In the genomic region with DNA sequence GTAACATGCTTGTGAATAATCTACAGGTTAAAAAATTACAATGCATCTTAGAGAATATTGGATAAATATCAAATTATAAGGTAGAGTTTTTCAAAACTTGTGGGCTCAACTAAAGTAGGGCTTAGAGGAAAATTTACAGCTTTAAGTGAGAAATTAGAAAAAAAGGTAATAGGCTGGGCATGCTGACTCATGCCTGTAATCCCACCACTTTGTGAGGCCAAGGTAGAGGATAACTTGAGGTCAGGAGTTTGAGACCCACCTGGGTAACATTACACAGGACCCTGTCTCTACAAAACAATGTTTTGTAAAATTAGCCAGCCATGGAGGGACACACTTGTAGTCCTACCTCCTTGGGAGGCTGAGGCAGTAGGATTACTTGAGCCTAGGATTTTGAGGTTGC, we compare ENCODE assay signal across 10 cellular contexts.
"Had no signal": no experiment of that assay in that cellular context is flagged by ENCODE, and none has a peak within 500 bp of the region (broad histone marks: within the 10 kb centered on the region; RNA-seq: fewer than 3 reads in every experiment).

No MANE protein-coding gene starts in this region.

- DNase-seq: activated CD4-positive, alpha-beta memory T cell treated with anti-CD3 and anti-CD28 coated beads for 36 hours; activated naive CD4-positive, alpha-beta T cell treated with anti-CD3 and anti-CD28 coated beads, Interleukin-2, amount 50 U/mL, for 16 hours; anterior cingulate cortex; brain microvascular endothelial cell; tibial artery had no signal

- H3K27ac Mint-ChIP-seq: activated CD4-positive, alpha-beta memory T cell treated with anti-CD3 and anti-CD28 coated beads for 36 hours; activated T-helper 1 cell treated with anti-CD3 and anti-CD28 coated beads, Interleukin-12 subunit alpha, Interleukin-12 subunit beta, Interleukin-2, Interleukin-4 antibody, amounts not matched to agents 30 ng/mL and 10 ng/mL and 1 ng/mL, durations not matched to agents 14 hours and 24 hours and 36 hours; stimulated activated effector memory CD8-positive, alpha-beta T cell treated with anti-CD3 and anti-CD28 coated beads, Interleukin-12 subunit alpha, Interleukin-12 subunit beta, amount 100 ng/mL, for 72 hours had no signal

- H3K9me3 Mint-ChIP-seq: activated T-helper 1 cell treated with anti-CD3 and anti-CD28 coated beads, Interleukin-12 subunit alpha, Interleukin-12 subunit beta, Interleukin-2, Interleukin-4 antibody, amounts not matched to agents 30 ng/mL and 10 ng/mL and 1 ng/mL, durations not matched to agents 14 hours and 24 hours and 36 hours; central memory CD8-positive, alpha-beta T cell; stimulated activated effector memory CD8-positive, alpha-beta T cell treated with anti-CD3 and anti-CD28 coated beads, Interleukin-12 subunit alpha, Interleukin-12 subunit beta, amount 100 ng/mL, for 72 hours had no signal

- ATAC-seq: activated CD4-positive, CD25-positive, alpha-beta regulatory T cell treated with anti-CD3 and anti-CD28 coated beads, Interleukin-2, amount 50 U/mL, for 24 hours; left lobe of liver; stimulated activated effector memory CD8-positive, alpha-beta T cell treated with anti-CD3 and anti-CD28 coated beads, Interleukin-12 subunit alpha, Interleukin-12 subunit beta, amount 100 ng/mL, for 72 hours had no signal

- H3K4me3 Mint-ChIP-seq: activated CD4-positive, alpha-beta memory T cell treated with anti-CD3 and anti-CD28 coated beads for 36 hours; activated T-helper 1 cell treated with anti-CD3 and anti-CD28 coated beads, Interleukin-12 subunit alpha, Interleukin-12 subunit beta, Interleukin-2, Interleukin-4 antibody, amounts not matched to agents 30 ng/mL and 10 ng/mL and 1 ng/mL, durations not matched to agents 14 hours and 24 hours and 36 hours; central memory CD8-positive, alpha-beta T cell; stimulated activated effector memory CD8-positive, alpha-beta T cell treated with anti-CD3 and anti-CD28 coated beads, Interleukin-12 subunit alpha, Interleukin-12 subunit beta, amount 100 ng/mL, for 72 hours had no signal

- H3K27me3 Mint-ChIP-seq: activated CD4-positive, alpha-beta memory T cell treated with anti-CD3 and anti-CD28 coated beads for 36 hours; central memory CD8-positive, alpha-beta T cell had no signal
